1 cellular context compared by ENCODE assay signal in the genomic region with DNA sequence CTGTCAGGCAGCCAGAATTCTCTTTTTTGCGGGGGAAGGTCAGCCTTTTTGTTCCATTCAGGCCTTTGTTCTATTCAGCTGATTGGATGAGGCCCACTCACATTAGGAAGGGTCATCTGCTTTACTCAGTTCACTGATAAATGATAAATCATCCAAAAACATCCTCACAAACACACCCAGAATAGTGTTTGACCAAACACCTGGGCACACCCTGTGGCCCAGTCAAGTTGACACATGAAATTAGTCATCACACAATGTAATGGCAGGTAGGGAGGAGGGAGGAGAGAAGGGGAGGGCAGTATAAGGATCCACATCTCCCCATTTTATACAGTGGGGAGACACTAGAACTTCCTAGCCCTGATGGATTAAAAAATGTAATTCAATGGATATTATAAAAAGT.
TF ChIP-seq lines count a peak whose summit lies in the region.

No MANE protein-coding gene starts in this region.

TF ChIP-seq in HCT116, 20 proteins besides CTCF, POLR2A, EP300 and RAD21 (continued from another document):
- TF ChIP-seq EZH2phosphoT487 (IDR thresholded peaks at IDR 0.05; ENCODE audit: borderline replicate concordance) (no peak), JUND (IDR thresholded peaks at IDR 0.05) (peak; percentile 35; the same call in 1 of the 2 replicates), ZFX (IDR thresholded peaks at IDR 0.05) (no peak), CBX3 (IDR thresholded peaks at IDR 0.05; ENCODE audit: low read depth) (peak; percentile 41; the same call in 1 of the 2 replicates), SP1 (IDR thresholded peaks at IDR 0.05; ENCODE audit: low read depth) (no peak), POLR2AphosphoS5 (IDR thresholded peaks at IDR 0.05; ENCODE audit: low read depth, low read length) (no peak), EZH2 (IDR thresholded peaks at IDR 0.05) (no peak)
